ENCODE assay signal across 1 cellular context in the genomic region with DNA sequence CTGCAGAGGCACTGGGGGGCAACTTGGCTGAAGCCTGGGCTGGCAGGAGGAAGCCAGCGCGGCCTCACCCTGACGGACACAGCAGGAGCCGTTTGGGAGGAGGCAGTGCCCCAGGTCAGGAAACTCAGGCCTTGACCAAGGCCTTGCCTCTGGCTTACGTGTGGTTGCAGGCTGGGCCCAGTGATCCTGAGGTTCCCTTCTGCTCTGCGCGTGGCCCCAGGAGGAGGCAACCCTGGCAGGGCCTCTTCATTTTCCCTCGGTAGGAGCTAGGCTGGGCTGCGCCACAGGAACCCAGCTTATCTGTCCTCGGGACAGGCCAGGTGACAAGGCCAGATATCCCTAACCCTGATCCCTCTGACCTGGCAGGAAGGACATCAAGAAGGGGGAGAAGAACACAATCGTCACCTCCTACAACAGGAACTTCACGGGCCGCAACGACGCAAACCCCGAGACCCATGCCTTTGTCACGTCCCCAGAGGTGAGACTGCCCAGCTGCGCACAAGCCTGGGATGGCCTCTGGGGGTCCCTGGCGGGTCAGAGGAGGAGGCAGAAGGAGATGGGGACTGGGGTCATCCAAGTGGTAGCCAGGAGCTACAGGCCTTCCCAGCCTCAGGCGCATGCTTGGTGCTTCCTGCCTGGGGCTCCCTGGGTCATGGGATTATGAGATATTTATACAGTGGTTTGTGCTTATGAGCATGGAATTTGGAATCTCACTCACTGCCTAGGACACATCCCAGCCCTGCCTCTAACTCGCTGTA.
TF ChIP-seq lines count a peak whose summit lies in the region.

No MANE protein-coding gene starts in this region.

TF ChIP-seq in GM23338, 12 proteins besides CTCF, POLR2A, EP300 and RAD21 (continued from another document):
- TF ChIP-seq, protein P1, sequence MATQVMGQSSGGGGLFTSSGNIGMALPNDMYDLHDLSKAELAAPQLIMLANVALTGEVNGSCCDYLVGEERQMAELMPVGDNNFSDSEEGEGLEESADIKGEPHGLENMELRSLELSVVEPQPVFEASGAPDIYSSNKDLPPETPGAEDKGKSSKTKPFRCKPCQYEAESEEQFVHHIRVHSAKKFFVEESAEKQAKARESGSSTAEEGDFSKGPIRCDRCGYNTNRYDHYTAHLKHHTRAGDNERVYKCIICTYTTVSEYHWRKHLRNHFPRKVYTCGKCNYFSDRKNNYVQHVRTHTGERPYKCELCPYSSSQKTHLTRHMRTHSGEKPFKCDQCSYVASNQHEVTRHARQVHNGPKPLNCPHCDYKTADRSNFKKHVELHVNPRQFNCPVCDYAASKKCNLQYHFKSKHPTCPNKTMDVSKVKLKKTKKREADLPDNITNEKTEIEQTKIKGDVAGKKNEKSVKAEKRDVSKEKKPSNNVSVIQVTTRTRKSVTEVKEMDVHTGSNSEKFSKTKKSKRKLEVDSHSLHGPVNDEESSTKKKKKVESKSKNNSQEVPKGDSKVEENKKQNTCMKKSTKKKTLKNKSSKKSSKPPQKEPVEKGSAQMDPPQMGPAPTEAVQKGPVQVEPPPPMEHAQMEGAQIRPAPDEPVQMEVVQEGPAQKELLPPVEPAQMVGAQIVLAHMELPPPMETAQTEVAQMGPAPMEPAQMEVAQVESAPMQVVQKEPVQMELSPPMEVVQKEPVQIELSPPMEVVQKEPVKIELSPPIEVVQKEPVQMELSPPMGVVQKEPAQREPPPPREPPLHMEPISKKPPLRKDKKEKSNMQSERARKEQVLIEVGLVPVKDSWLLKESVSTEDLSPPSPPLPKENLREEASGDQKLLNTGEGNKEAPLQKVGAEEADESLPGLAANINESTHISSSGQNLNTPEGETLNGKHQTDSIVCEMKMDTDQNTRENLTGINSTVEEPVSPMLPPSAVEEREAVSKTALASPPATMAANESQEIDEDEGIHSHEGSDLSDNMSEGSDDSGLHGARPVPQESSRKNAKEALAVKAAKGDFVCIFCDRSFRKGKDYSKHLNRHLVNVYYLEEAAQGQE (IDR thresholded peaks at IDR 0.05; ENCODE audit: unreplicated experiment), result no peak
